ENCODE assay signal across 7 cellular contexts in the genomic region with DNA sequence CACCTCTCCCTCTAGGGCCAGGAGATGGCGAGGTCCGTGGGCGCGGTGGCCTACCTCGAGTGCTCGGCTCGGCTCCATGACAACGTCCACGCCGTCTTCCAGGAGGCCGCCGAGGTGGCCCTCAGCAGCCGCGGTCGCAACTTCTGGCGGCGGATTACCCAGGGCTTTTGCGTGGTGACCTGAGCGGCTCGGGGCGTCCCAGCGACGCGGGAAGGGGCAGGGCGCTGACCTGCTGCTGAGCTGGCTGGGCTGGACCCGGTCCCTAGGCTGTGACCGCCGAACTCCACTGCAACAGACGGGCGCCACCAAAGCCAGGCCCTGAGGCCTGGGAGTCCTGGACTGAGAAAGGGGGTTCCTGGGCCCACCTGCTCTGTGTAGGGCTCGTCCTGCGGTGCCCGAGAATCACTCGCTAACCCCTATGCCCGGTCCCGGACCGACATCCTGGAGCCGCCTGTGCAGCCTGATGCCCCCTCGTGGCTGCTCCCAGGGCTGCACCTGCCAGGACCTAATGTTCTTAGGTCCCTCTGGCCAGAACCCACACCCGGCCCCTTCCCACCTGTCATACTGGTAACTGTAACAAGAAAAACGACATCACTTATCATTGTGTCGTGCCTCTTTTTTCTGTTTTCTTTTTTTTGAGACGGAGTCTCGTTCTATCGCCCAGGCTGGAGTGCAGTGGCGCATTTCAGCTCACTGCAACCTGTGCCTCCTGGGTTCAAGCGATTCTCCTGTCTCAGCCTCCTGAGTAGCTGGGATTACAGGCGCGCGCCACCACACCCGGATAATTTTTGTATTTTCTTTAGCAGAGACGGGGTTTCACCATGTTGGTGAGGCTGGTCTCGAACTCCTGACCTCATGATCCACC. TPM values are rescaled to one million over a fixed set of nuclear protein-coding genes. Genes with fewer than 3 reads are reported as not detected.
DNase-seq lines count a peak whose midpoint lies in the region; ATAC-seq and TF ChIP-seq lines count a peak whose summit lies in the region.

No MANE protein-coding gene starts in this region.

- peak; percentile 82 to 90 (median 82) for TF ChIP-seq CTCF in esophagus muscularis mucosa (IDR thresholded peaks at IDR 0.05)

- H3K9ac ChIP-seq in NT2/D1 (ENCODE audit: insufficient read length, low read depth), result no peak overlapping the region

- H3K27ac ChIP-seq in esophagus muscularis mucosa (replicated peaks in 1 of 4), result no peak overlapping the region

- intact Hi-C loops in esophagus muscularis mucosa (cut with DNase I), result no loop called here

- H3K9me3 ChIP-seq in NT2/D1 (ENCODE audit: insufficient read depth, low read length) (no peaks in the 10 kb centered on the region), esophagus muscularis mucosa (no peaks in the 10 kb centered on the region)

- no peak for TF ChIP-seq POLR2A in esophagus muscularis mucosa (IDR thresholded peaks at IDR 0.05; ENCODE audit: low read depth)

- H3K9me3 Mint-ChIP-seq in natural killer cell treated with Interleukin-12 subunit alpha and Interleukin-12 subunit beta and Interleukin-15 and Interleukin-18, amount 100 ng/mL, for 72 hours, result no peaks in the 10 kb centered on the region
- H3K9me3 Mint-ChIP-seq in stimulated activated memory B cell treated with anti-CD40 and anti-IgM and Interleukin-4, amounts not matched to agents 10 μg/mL and 1 μg/mL and 100 μg/mL, for 72 hours, result no peaks in the 10 kb centered on the region

- H3K27me3 ChIP-seq in NT2/D1 (ENCODE audit: insufficient read depth, insufficient read length) (no peaks in the 10 kb centered on the region), esophagus muscularis mucosa (no peaks in the 10 kb centered on the region)

- peak overlapping the region; percentile 49 for H3K4me3 Mint-ChIP-seq in natural killer cell treated with Interleukin-12 subunit alpha and Interleukin-12 subunit beta and Interleukin-15 and Interleukin-18, amount 100 ng/mL, for 72 hours
- peak overlapping the region; percentile 31 for H3K4me3 Mint-ChIP-seq in stimulated activated memory B cell treated with anti-CD40 and anti-IgM and Interleukin-4, amounts not matched to agents 10 μg/mL and 1 μg/mL and 100 μg/mL, for 72 hours

- no peaks in the 10 kb centered on the region for H3K36me3 Mint-ChIP-seq in natural killer cell treated with Interleukin-12 subunit alpha and Interleukin-12 subunit beta and Interleukin-15 and Interleukin-18, amount 100 ng/mL, for 72 hours
- no peaks in the 10 kb centered on the region for H3K36me3 Mint-ChIP-seq in stimulated activated memory B cell treated with anti-CD40 and anti-IgM and Interleukin-4, amounts not matched to agents 10 μg/mL and 1 μg/mL and 100 μg/mL, for 72 hours

- 42% methylated on average over 37 of the region's 53 CpGs for WGBS in esophagus muscularis mucosa

- H3K4me1 ChIP-seq in NT2/D1 (ENCODE audit: insufficient read depth, insufficient read length) (peaks cover 7% of the 10 kb centered on the region), esophagus muscularis mucosa (peaks cover 0 to 7% (median 6%) of the 10 kb centered on the region in 4 donors)

- peaks cover 0 to 4% of the 10 kb centered on the region in 2 donors for H3K4me1 Mint-ChIP-seq in natural killer cell treated with Interleukin-12 subunit alpha and Interleukin-12 subunit beta and Interleukin-15 and Interleukin-18, amount 100 ng/mL, for 72 hours (ENCODE audit: low read depth in 2 of 2)
- H3K4me1 Mint-ChIP-seq in stimulated activated memory B cell treated with anti-CD40 and anti-IgM and Interleukin-4, amounts not matched to agents 10 μg/mL and 1 μg/mL and 100 μg/mL, for 72 hours, result peaks cover 15% of the 10 kb centered on the region

- TF ChIP-seq EP300 in esophagus muscularis mucosa (IDR thresholded peaks at IDR 0.05), result no peak

- peak; percentile 90 to 91 for ATAC-seq in natural killer cell treated with Interleukin-12 subunit alpha and Interleukin-12 subunit beta and Interleukin-15 and Interleukin-18, amount 100 ng/mL, for 72 hours
- ATAC-seq in stimulated activated memory B cell treated with anti-CD40 and anti-IgM and Interleukin-4, amounts not matched to agents 10 μg/mL and 1 μg/mL and 100 μg/mL, for 72 hours, result peak; percentile 54
- no peak for ATAC-seq in HG03025 (IDR thresholded peaks at IDR 0.05; ENCODE audit: low FRiP score, unreplicated experiment)

- H3K27ac Mint-ChIP-seq in natural killer cell treated with Interleukin-12 subunit alpha and Interleukin-12 subunit beta and Interleukin-15 and Interleukin-18, amount 100 ng/mL, for 72 hours, result no peak overlapping the region
- no peak overlapping the region for H3K27ac Mint-ChIP-seq in stimulated activated memory B cell treated with anti-CD40 and anti-IgM and Interleukin-4, amounts not matched to agents 10 μg/mL and 1 μg/mL and 100 μg/mL, for 72 hours

- H3K27me3 Mint-ChIP-seq in natural killer cell treated with Interleukin-12 subunit alpha and Interleukin-12 subunit beta and Interleukin-15 and Interleukin-18, amount 100 ng/mL, for 72 hours, result peaks cover 0 to 4% of the 10 kb centered on the region in 2 donors
- peaks cover 52% of the 10 kb centered on the region for H3K27me3 Mint-ChIP-seq in stimulated activated memory B cell treated with anti-CD40 and anti-IgM and Interleukin-4, amounts not matched to agents 10 μg/mL and 1 μg/mL and 100 μg/mL, for 72 hours

- H3K4me3 ChIP-seq in NT2/D1 (ENCODE audit: insufficient read length, low read depth), result no peak overlapping the region
- H3K4me3 ChIP-seq in esophagus muscularis mucosa, result peak overlapping the region; percentile 30 to 46 (median 37)

- H3K36me3 ChIP-seq in NT2/D1 (ENCODE audit: insufficient read depth, insufficient read length, low read length) (peaks cover 9% of the 10 kb centered on the region), esophagus muscularis mucosa (peaks cover 0 to 6% (median 0%) of the 10 kb centered on the region in 4 donors)

- peak; percentile 88 for DNase-seq in GM19238 (ENCODE audit: insufficient read length, low spot score)
- peak; percentile 86 for DNase-seq in NT2/D1 (ENCODE audit: low read depth, low spot score)
- DNase-seq in activated T-cell treated with anti-CD3 and anti-CD28 coated beads for 48 hours (ENCODE audit: low read depth), result peak; percentile 77
- no peak for DNase-seq in esophagus muscularis mucosa (ENCODE audit: extremely low spot score)
- DNase-seq in natural killer cell treated with Interleukin-12 subunit alpha and Interleukin-12 subunit beta and Interleukin-15 and Interleukin-18, amount 100 ng/mL, for 72 hours (ENCODE audit: low spot score), result peak; percentile 81

RNA-seq across cellular contexts. Expression of a gene that starts 15.0 kb away (rescaled TPM):
- 10 to 100 TPM; 14.4 to 34.7 (median 20.4) TPM for total RNA-seq in esophagus muscularis mucosa
- not detected for total RNA-seq in natural killer cell treated with Interleukin-12 subunit alpha and Interleukin-12 subunit beta and Interleukin-15 and Interleukin-18, amount 100 ng/mL, for 72 hours

RNA-seq across cellular contexts. Expression of a gene that starts 47.4 kb away (rescaled TPM):
- total RNA-seq in esophagus muscularis mucosa, result 10 to 100 TPM; 44.9 to 69.5 (median 51.4) TPM
- 100 to 1,000 TPM; 151 to 178 TPM for total RNA-seq in natural killer cell treated with Interleukin-12 subunit alpha and Interleukin-12 subunit beta and Interleukin-15 and Interleukin-18, amount 100 ng/mL, for 72 hours

RNA-seq across cellular contexts. Expression of a gene that starts 48.7 kb away (rescaled TPM):
- total RNA-seq in esophagus muscularis mucosa, result under 1 TPM in 1 of 4 donors, not detected in 3; 0.13 TPM
- total RNA-seq in natural killer cell treated with Interleukin-12 subunit alpha and Interleukin-12 subunit beta and Interleukin-15 and Interleukin-18, amount 100 ng/mL, for 72 hours, result under 1 TPM in 1 of 2 donors, not detected in 1; 0.38 TPM

Comparison
In these comparisons a context has a peak if more than half of its experiments do, and no peak if none do; other contexts are left out.
1. RNA of a gene that starts 15.0 kb away (total RNA-seq): 14.4 to 34.7 TPM in esophagus muscularis mucosa; not detected in natural killer cell treated with Interleukin-12 subunit alpha and Interleukin-12 subunit beta and Interleukin-15 and Interleukin-18, amount 100 ng/mL, for 72 hours; every median in the first group is over 10 times any median in the second.